In genomic region chr17:27563532-27563931, GRCh38 we compare ENCODE assay signal across 19 cellular contexts.
DNase-seq lines count a peak whose midpoint lies in the region; ATAC-seq and TF ChIP-seq lines count a peak whose summit lies in the region.
"Had no signal": no experiment of that assay in that cellular context is flagged by ENCODE, and none has a peak within 500 bp of the region (broad histone marks: within the 10 kb centered on the region; RNA-seq: fewer than 3 reads in every experiment).

No MANE protein-coding gene starts in this region.

- intact Hi-C loops in heart left ventricle (cut with DNase I), result loop anchor here in 3 of 10 donors (10.0 kb wide), 2 partner anchors 69 to 109 kb away; partner anchors contain the start of gene KSR1 (in 2 of the 3)
- intact Hi-C loops in left cardiac atrium (cut with DNase I), result loop anchor here in 1 of 2 donors (5.0 kb wide), 2 partner anchors 34 to 71 kb away; no protein-coding TSS in a partner anchor
- intact Hi-C loops in left lung (cut with DNase I), result no loop called here
- intact Hi-C loops in thyroid gland (cut with DNase I), result no loop called here

- 73 to 80% (median 75%) methylated on average over 7 of the region's 7 CpGs for WGBS in heart left ventricle, 4 donors
- 86 to 91% methylated on average over 7 of the region's 7 CpGs for WGBS in thyroid gland, 2 donors

- H3K36me3 ChIP-seq in heart left ventricle (no peaks in the 10 kb centered on the region), left lung (no peaks in the 10 kb centered on the region), thyroid gland (no peaks in the 10 kb centered on the region)
- H3K36me3 ChIP-seq: cardiac muscle cell, esophagus muscularis mucosa had no signal

- TF ChIP-seq POLR2A in heart left ventricle (IDR thresholded peaks at IDR 0.05), result no peak
- TF ChIP-seq POLR2A in thyroid gland (IDR thresholded peaks at IDR 0.05), result no peak

- H3K4me3 ChIP-seq in heart left ventricle (no peak overlapping the region), left lung (no peak overlapping the region), thyroid gland (replicated peaks in 1 of 3) (no peak overlapping the region)
- H3K4me3 ChIP-seq: cardiac muscle cell, esophagus muscularis mucosa, PC-9, SJCRH30 had no signal

- no peak for ATAC-seq in heart left ventricle
- ATAC-seq in left cardiac atrium, result no peak
- ATAC-seq in left lung, result no peak

- H3K9me3 ChIP-seq in heart left ventricle (no peaks in the 10 kb centered on the region), left lung (no peaks in the 10 kb centered on the region), thyroid gland (no peaks in the 10 kb centered on the region)
- H3K9me3 ChIP-seq: esophagus muscularis mucosa, SJCRH30 had no signal

- H3K27ac ChIP-seq in heart left ventricle (peak overlapping the region in 7 of 12 donors; percentile 4 to 60 (median 35)), left lung (peak overlapping the region; percentile 29 to 60), thyroid gland (peak overlapping the region in 2 of 3 donors; percentile 41 to 45)
- H3K27ac ChIP-seq: cardiac muscle cell, PC-9, SJCRH30 had no signal

- H3K27me3 ChIP-seq in heart left ventricle (no peaks in the 10 kb centered on the region), left lung (no peaks in the 10 kb centered on the region), thyroid gland (no peaks in the 10 kb centered on the region)
- H3K27me3 ChIP-seq: cardiac muscle cell, esophagus muscularis mucosa, SJCRH30 had no signal

- H3K4me1 ChIP-seq in heart left ventricle (peaks cover 6 to 79% (median 39%) of the 10 kb centered on the region in 12 donors), left lung (peaks cover 22 to 74% of the 10 kb centered on the region in 2 donors), thyroid gland (peaks cover 19 to 61% of the 10 kb centered on the region in 2 donors)

- no peak for DNase-seq in heart left ventricle
- no peak for DNase-seq in left cardiac atrium
- peak; percentile 32 for DNase-seq in UCSD-AML1 (lab: John Stamatoyannopoulos, UW; ENCODE audit: unreplicated experiment)
- DNase-seq in left lung, result no peak
- no peak for DNase-seq in thyroid gland
- no peak for DNase-seq in T1000 (lab: John Stamatoyannopoulos, UW)
- no peak for DNase-seq in nucleus accumbens (lab: John Stamatoyannopoulos, UW)
- no peak for DNase-seq in stimulated activated naive CD4-positive, alpha-beta T cell treated with Interleukin-2 at 50 U/mL for 16 hours (lab: John Stamatoyannopoulos, UW)
- DNase-seq: activated T-cell treated with anti-CD3 and anti-CD28 coated beads for 4 hours, glutamatergic neuron, MM.1S, NCI-H1694, NCI-H82, PC-9, SJCRH30, small intestine, trophoblast cell had no signal

- no peak for TF ChIP-seq CTCF in heart left ventricle (IDR thresholded peaks at IDR 0.05)
- TF ChIP-seq CTCF in left lung (IDR thresholded peaks at IDR 0.05), result no peak
- no peak for TF ChIP-seq CTCF in thyroid gland (IDR thresholded peaks at IDR 0.05)
